Comparison of ENCODE assay signal across 14 cellular contexts in the genomic region with DNA sequence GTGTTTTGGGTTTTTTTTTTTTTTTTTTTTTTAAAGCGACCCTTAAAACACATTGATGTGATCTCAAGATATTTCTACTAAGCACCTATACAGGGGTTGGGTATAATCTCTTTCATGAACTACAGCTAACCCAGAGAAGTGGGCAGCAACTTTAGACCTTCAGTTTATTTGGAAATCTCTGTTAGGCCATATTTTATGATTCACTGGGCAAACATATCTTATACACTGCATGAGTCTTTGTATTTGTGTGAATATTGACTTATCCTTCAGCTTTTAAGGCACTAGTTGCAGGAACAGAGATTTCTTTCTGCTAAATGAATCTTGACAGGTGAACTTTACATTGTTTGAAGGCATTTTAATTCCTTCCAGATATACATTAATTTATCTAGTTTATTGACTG.
DNase-seq lines count a peak whose midpoint lies in the region; ATAC-seq and TF ChIP-seq lines count a peak whose summit lies in the region.
"Had no signal": no experiment of that assay in that cellular context is flagged by ENCODE, and none has a peak within 500 bp of the region (broad histone marks: within the 10 kb centered on the region; RNA-seq: fewer than 3 reads in every experiment).

No MANE protein-coding gene starts in this region.

- intact Hi-C loops in heart right ventricle (cut with DNase I), result no loop called here

- no peak overlapping the region for H3K4me3 ChIP-seq in heart right ventricle
- no peak overlapping the region for H3K4me3 ChIP-seq in right atrium auricular region
- H3K4me3 ChIP-seq: GM23338 had no signal

- H3K27ac Mint-ChIP-seq in osteocyte (ENCODE audit: unreplicated experiment), result peak overlapping the region; percentile 85
- H3K27ac Mint-ChIP-seq: GM23338 had no signal

- DNase-seq in DMS53 (lab: John Stamatoyannopoulos, UW), result peak; percentile 38
- DNase-seq in NCI-H69 (lab: John Stamatoyannopoulos, UW), result peak; percentile 22
- peak; percentile 3 for DNase-seq in dedifferentiated amniotic fluid mesenchymal stem cell (ENCODE audit: extremely low spot score)
- DNase-seq in osteocyte (ENCODE audit: extremely low spot score, unreplicated experiment), result no peak
- no peak for DNase-seq in heart right ventricle
- no peak for DNase-seq in right atrium auricular region (ENCODE audit: low spot score)
- no peak for DNase-seq in effector CD8-positive, alpha-beta T cell (lab: John Stamatoyannopoulos, UW)
- DNase-seq: BE2C; CD4-positive, alpha-beta memory T cell; DND-41; GDM1; H7 had no signal

- H3K36me3 ChIP-seq in heart right ventricle, result no peaks in the 10 kb centered on the region
- no peaks in the 10 kb centered on the region for H3K36me3 ChIP-seq in right atrium auricular region
- H3K36me3 ChIP-seq: BE2C had no signal

- H3K27ac ChIP-seq in heart right ventricle, result no peak overlapping the region
- H3K27ac ChIP-seq in right atrium auricular region, result no peak overlapping the region
- H3K27ac ChIP-seq: C4-2B had no signal

- H3K9me3 ChIP-seq in heart right ventricle (no peaks in the 10 kb centered on the region), right atrium auricular region (no peaks in the 10 kb centered on the region)
- H3K9me3 ChIP-seq: BE2C had no signal

- TF ChIP-seq CTCF in osteocyte (IDR thresholded peaks at IDR 0.05) (no peak), heart right ventricle (IDR thresholded peaks at IDR 0.05) (no peak), right atrium auricular region (IDR thresholded peaks at IDR 0.05) (no peak)

- no peaks in the 10 kb centered on the region for H3K27me3 Mint-ChIP-seq in osteocyte (ENCODE audit: unreplicated experiment)

- H3K9me3 Mint-ChIP-seq in osteocyte (ENCODE audit: unreplicated experiment), result no peaks in the 10 kb centered on the region
- H3K9me3 Mint-ChIP-seq: GM23338 had no signal

- no peaks in the 10 kb centered on the region for H3K27me3 ChIP-seq in heart right ventricle
- H3K27me3 ChIP-seq in right atrium auricular region, result no peaks in the 10 kb centered on the region
- H3K27me3 ChIP-seq: BE2C had no signal

- peaks cover 18% of the 10 kb centered on the region for H3K4me1 Mint-ChIP-seq in osteocyte (ENCODE audit: unreplicated experiment)

- peaks cover 0 to 33% (median 6%) of the 10 kb centered on the region in 9 donors for H3K4me1 ChIP-seq in heart right ventricle
- H3K4me1 ChIP-seq in right atrium auricular region, result no peaks in the 10 kb centered on the region
- H3K4me1 ChIP-seq: BE2C had no signal

- no peak overlapping the region for H3K4me3 Mint-ChIP-seq in osteocyte (ENCODE audit: unreplicated experiment)
- H3K4me3 Mint-ChIP-seq: GM23338 had no signal

- no peaks in the 10 kb centered on the region for H3K36me3 Mint-ChIP-seq in osteocyte (ENCODE audit: unreplicated experiment)
- H3K36me3 Mint-ChIP-seq: CD4-positive, alpha-beta memory T cell had no signal

- no peak for ATAC-seq in heart right ventricle
- ATAC-seq: GM23338 had no signal

- 100% methylated on average over 1 of the region's 1 CpG for WGBS in heart right ventricle, 2 donors

Comparison
In these comparisons a context has a peak if more than half of its experiments do, and no peak if none do; other contexts are left out.
1. DNase-seq: peak in DMS53 (single experiment), NCI-H69 (single experiment) and dedifferentiated amniotic fluid mesenchymal stem cell (single experiment); none in osteocyte (single experiment), heart right ventricle (0 of 2), right atrium auricular region (single experiment) and effector CD8-positive, alpha-beta T cell (single experiment).